Comparison of ENCODE assay signal across 12 cellular contexts in the genomic region with DNA sequence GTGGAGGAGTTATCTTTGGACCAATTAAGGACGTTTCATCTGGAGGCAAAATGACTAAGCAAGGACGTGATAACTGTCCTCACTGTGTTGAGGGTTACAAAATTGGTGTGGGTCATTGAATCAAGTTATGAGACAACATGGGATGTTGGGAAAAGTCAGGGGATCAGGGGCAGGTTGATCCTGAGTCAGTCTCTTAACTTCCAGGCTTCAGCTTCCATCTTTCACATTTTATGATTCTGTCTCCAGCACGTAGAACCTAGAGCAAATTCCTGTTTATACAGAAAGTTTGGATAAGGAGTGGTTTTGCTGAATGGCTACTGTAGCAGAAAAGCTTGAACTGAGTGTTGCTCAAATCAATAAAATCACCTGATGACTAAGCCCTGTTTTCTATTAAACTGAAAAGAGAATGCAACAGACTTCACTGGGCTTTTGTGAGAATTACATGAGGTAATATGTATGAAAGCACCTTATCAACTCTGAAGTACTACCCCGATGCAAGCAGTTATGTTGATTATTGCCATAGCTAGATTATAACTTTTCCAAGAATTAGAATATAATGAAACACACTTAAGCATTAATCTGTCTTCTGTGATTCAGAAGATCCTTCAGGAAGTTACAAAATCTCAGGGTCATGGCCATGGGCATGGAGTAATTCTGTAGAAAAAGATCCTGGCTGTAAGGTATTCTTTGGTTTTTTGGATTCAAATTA.
DNase-seq lines count a peak whose midpoint lies in the region; ATAC-seq, FAIRE-seq and TF ChIP-seq lines count a peak whose summit lies in the region.
"Had no signal": no experiment of that assay in that cellular context is flagged by ENCODE, and none has a peak within 500 bp of the region (broad histone marks: within the 10 kb centered on the region; RNA-seq: fewer than 3 reads in every experiment).

No MANE protein-coding gene starts in this region.

- peak; percentile 5 for FAIRE-seq in urothelium cell line (lab: Jason Lieb, UNC)

- peaks cover 3% of the 10 kb centered on the region for H3K36me3 Mint-ChIP-seq in natural killer cell treated with Interleukin-12 subunit alpha and Interleukin-12 subunit beta and Interleukin-15 and Interleukin-18, amount 100 ng/mL, for 72 hours
- H3K36me3 Mint-ChIP-seq in natural killer cell: no peaks in the 10 kb centered on the region
- peaks cover 34% of the 10 kb centered on the region for H3K36me3 Mint-ChIP-seq in activated T-helper 2 cell treated with anti-CD3 and anti-CD28 coated beads, Interferon-gamma antibody, Interleukin-2, Interleukin-4, amounts not matched to agents 10 μg/mL and 5 μg/mL and 100 μg/mL, durations not matched to agents 14 hours and 24 hours and 36 hours (ENCODE audit: low read depth)

- H3K4me1 Mint-ChIP-seq in natural killer cell treated with Interleukin-12 subunit alpha and Interleukin-12 subunit beta and Interleukin-15 and Interleukin-18, amount 100 ng/mL, for 72 hours (ENCODE audit: low read depth in 2 of 2): peaks cover 37 to 42% of the 10 kb centered on the region in 2 donors
- H3K4me1 Mint-ChIP-seq in natural killer cell: peaks cover 15 to 20% of the 10 kb centered on the region in 2 donors
- peaks cover 65% of the 10 kb centered on the region for H3K4me1 Mint-ChIP-seq in activated T-helper 2 cell treated with anti-CD3 and anti-CD28 coated beads, Interferon-gamma antibody, Interleukin-2, Interleukin-4, amounts not matched to agents 10 μg/mL and 5 μg/mL and 100 μg/mL, durations not matched to agents 14 hours and 24 hours and 36 hours (ENCODE audit: low read depth)

- no peak for TF ChIP-seq CTCF in natural killer cell (IDR thresholded peaks at IDR 0.05)

- no peak for ATAC-seq in natural killer cell treated with Interleukin-12 subunit alpha and Interleukin-12 subunit beta and Interleukin-15 and Interleukin-18, amount 100 ng/mL, for 72 hours
- no peak for ATAC-seq in natural killer cell
- no peak for ATAC-seq in HG03442 (IDR thresholded peaks at IDR 0.05; ENCODE audit: unreplicated experiment)
- ATAC-seq: CD8-positive, alpha-beta T cell; effector memory CD8-positive, alpha-beta T cell had no signal

- no peaks in the 10 kb centered on the region for H3K9me3 Mint-ChIP-seq in natural killer cell treated with Interleukin-12 subunit alpha and Interleukin-12 subunit beta and Interleukin-15 and Interleukin-18, amount 100 ng/mL, for 72 hours
- no peaks in the 10 kb centered on the region for H3K9me3 Mint-ChIP-seq in natural killer cell
- no peaks in the 10 kb centered on the region for H3K9me3 Mint-ChIP-seq in activated T-helper 2 cell treated with anti-CD3 and anti-CD28 coated beads, Interferon-gamma antibody, Interleukin-2, Interleukin-4, amounts not matched to agents 10 μg/mL and 5 μg/mL and 100 μg/mL, durations not matched to agents 14 hours and 24 hours and 36 hours
- H3K9me3 Mint-ChIP-seq: CD8-positive, alpha-beta T cell; effector memory CD8-positive, alpha-beta T cell had no signal

- DNase-seq in natural killer cell treated with Interleukin-12 subunit alpha and Interleukin-12 subunit beta and Interleukin-15 and Interleukin-18, amount 100 ng/mL, for 72 hours (ENCODE audit: low spot score): no peak
- DNase-seq in natural killer cell (no peak), iris pigment epithelial cell (ENCODE audit: low read depth) (peak; percentile 52), urothelium cell line (ENCODE audit: low spot score) (no peak), NCI-H1694 treated with DMSO at 0.1 percent for 48 hours (lab: John Stamatoyannopoulos, UW) (no peak)
- DNase-seq in activated T-helper 2 cell treated with anti-CD3 and anti-CD28 coated beads, Interferon-gamma antibody, Interleukin-2, Interleukin-4, amounts not matched to agents 10 μg/mL and 5 μg/mL and 100 μg/mL, durations not matched to agents 14 hours and 24 hours and 36 hours (ENCODE audit: low spot score): no peak
- no peak for DNase-seq in NK-92 treated with Interleukin-12 subunit alpha and Interleukin-12 subunit beta, amount 100 ng/mL, for 24 hours (lab: John Stamatoyannopoulos, UW)
- DNase-seq: CD8-positive, alpha-beta T cell; effector memory CD8-positive, alpha-beta T cell; NCI-H1436 treated with DMSO at 0.1 percent for 48 hours; SJCRH30 had no signal

- intact Hi-C loops in natural killer cell (cut with micrococcal nuclease): no loop called here
- intact Hi-C loops in activated T-helper 2 cell treated with anti-CD3 and anti-CD28 coated beads, Interferon-gamma antibody, Interleukin-2, Interleukin-4, amounts not matched to agents 10 μg/mL and 5 μg/mL and 100 μg/mL, durations not matched to agents 14 hours and 24 hours and 36 hours (cut with micrococcal nuclease): loop anchor here (5.0 kb wide), 1 partner anchor 102 kb away; no protein-coding TSS in a partner anchor

- peak overlapping the region; percentile 29 to 40 for H3K27ac Mint-ChIP-seq in natural killer cell treated with Interleukin-12 subunit alpha and Interleukin-12 subunit beta and Interleukin-15 and Interleukin-18, amount 100 ng/mL, for 72 hours
- H3K27ac Mint-ChIP-seq in natural killer cell: no peak overlapping the region
- peak overlapping the region; percentile 72 for H3K27ac Mint-ChIP-seq in activated T-helper 2 cell treated with anti-CD3 and anti-CD28 coated beads, Interferon-gamma antibody, Interleukin-2, Interleukin-4, amounts not matched to agents 10 μg/mL and 5 μg/mL and 100 μg/mL, durations not matched to agents 14 hours and 24 hours and 36 hours
- H3K27ac Mint-ChIP-seq: CD8-positive, alpha-beta T cell had no signal

- H3K27me3 Mint-ChIP-seq in natural killer cell treated with Interleukin-12 subunit alpha and Interleukin-12 subunit beta and Interleukin-15 and Interleukin-18, amount 100 ng/mL, for 72 hours: no peaks in the 10 kb centered on the region
- H3K27me3 Mint-ChIP-seq in natural killer cell (ENCODE audit: low read depth in 2 of 2): no peaks in the 10 kb centered on the region
- no peaks in the 10 kb centered on the region for H3K27me3 Mint-ChIP-seq in activated T-helper 2 cell treated with anti-CD3 and anti-CD28 coated beads, Interferon-gamma antibody, Interleukin-2, Interleukin-4, amounts not matched to agents 10 μg/mL and 5 μg/mL and 100 μg/mL, durations not matched to agents 14 hours and 24 hours and 36 hours (ENCODE audit: low read depth)
- H3K27me3 Mint-ChIP-seq: effector memory CD8-positive, alpha-beta T cell had no signal

- no peak overlapping the region for H3K4me3 Mint-ChIP-seq in natural killer cell treated with Interleukin-12 subunit alpha and Interleukin-12 subunit beta and Interleukin-15 and Interleukin-18, amount 100 ng/mL, for 72 hours
- no peak overlapping the region for H3K4me3 Mint-ChIP-seq in natural killer cell
- H3K4me3 Mint-ChIP-seq in activated T-helper 2 cell treated with anti-CD3 and anti-CD28 coated beads, Interferon-gamma antibody, Interleukin-2, Interleukin-4, amounts not matched to agents 10 μg/mL and 5 μg/mL and 100 μg/mL, durations not matched to agents 14 hours and 24 hours and 36 hours (ENCODE audit: low read depth): no peak overlapping the region
- H3K4me3 Mint-ChIP-seq: CD8-positive, alpha-beta T cell; effector memory CD8-positive, alpha-beta T cell had no signal

Comparison
In these comparisons a context has a peak if more than half of its experiments do, and no peak if none do; other contexts are left out.
1. H3K27ac Mint-ChIP-seq: peak in natural killer cell treated with Interleukin-12 subunit alpha and Interleukin-12 subunit beta and Interleukin-15 and Interleukin-18, amount 100 ng/mL, for 72 hours (2 of 2) and activated T-helper 2 cell treated with anti-CD3 and anti-CD28 coated beads, Interferon-gamma antibody, Interleukin-2, Interleukin-4, amounts not matched to agents 10 μg/mL and 5 μg/mL and 100 μg/mL, durations not matched to agents 14 hours and 24 hours and 36 hours (single experiment); none in natural killer cell (0 of 2).